In the genomic region with DNA sequence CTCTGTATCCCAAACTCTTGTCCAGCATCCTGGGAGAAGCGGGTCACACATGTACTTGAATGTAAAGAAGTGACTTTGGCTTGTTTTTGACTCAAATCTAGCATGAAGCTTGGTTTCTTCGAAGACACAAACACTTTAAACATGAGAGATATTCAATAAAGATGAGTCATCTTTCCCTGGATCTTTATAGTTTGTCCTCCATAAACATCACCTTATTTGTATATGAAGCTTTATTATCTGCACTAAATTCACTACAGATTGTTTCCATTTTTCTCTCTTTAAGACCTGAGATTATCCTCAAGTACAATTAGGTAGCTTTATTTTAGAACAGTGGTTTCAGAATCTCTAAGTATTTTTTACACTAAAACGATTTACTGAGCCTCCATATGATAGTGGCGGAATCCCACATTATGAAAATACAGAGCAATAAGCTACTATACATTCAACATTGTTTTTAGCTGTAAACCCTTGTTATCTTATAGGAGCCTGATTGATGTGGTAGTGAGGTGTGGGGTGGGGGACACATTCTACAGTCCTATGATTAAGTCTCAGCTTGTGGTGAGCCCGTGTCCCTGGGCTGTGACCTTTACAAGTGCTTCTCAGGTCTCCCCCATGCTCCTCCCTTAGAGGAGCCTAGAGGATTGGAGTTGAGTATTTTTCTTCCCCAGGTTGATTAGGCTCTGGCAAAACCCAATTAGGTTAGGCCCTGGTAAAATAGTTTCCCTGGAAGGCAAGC, we compare ENCODE assay signal across 28 cellular contexts.
DNase-seq lines count a peak whose midpoint lies in the region; ATAC-seq and TF ChIP-seq lines count a peak whose summit lies in the region.
"Had no signal": no experiment of that assay in that cellular context is flagged by ENCODE, and none has a peak within 500 bp of the region (broad histone marks: within the 10 kb centered on the region; RNA-seq: fewer than 3 reads in every experiment).

No MANE protein-coding gene starts in this region.

- peak overlapping the region; percentile 30 for H3K27ac ChIP-seq in brain microvascular endothelial cell
- H3K27ac ChIP-seq: adrenal gland, BLaER1, PC-9, stomach, thyroid gland, WERI-Rb-1 had no signal

- peak; percentile 79 for ATAC-seq in activated CD8-positive, alpha-beta T cell treated with anti-CD3 and anti-CD28 coated beads for 36 hours
- ATAC-seq in activated CD8-positive, alpha-beta T cell treated with anti-CD3 and anti-CD28 coated beads, Interleukin-2, amount 10 ng/mL, durations not matched to agents 7 days and 5 days = no peak
- ATAC-seq in GM18868 (IDR thresholded peaks at IDR 0.05; ENCODE audit: unreplicated experiment) = no peak
- ATAC-seq: naive thymus-derived CD8-positive, alpha-beta T cell; Right ventricle myocardium inferior had no signal

- H3K27ac Mint-ChIP-seq in activated CD8-positive, alpha-beta T cell treated with anti-CD3 and anti-CD28 coated beads for 36 hours = no peak overlapping the region
- no peak overlapping the region for H3K27ac Mint-ChIP-seq in activated CD8-positive, alpha-beta T cell treated with anti-CD3 and anti-CD28 coated beads, Interleukin-2, amount 10 ng/mL, durations not matched to agents 7 days and 5 days
- H3K27ac Mint-ChIP-seq in HFFc6 = peak overlapping the region; percentile 95

- peak overlapping the region; percentile 34 for H3K9ac ChIP-seq in skeletal muscle satellite cell (ENCODE audit: low read depth, low read length)
- H3K9ac ChIP-seq: BLaER1 had no signal

- TF ChIP-seq CTCF in activated CD8-positive, alpha-beta T cell treated with anti-CD3 and anti-CD28 coated beads for 36 hours (IDR thresholded peaks at IDR 0.05) = no peak
- TF ChIP-seq CTCF in HFFc6 (IDR thresholded peaks at IDR 0.05) = no peak
- TF ChIP-seq CTCF in brain microvascular endothelial cell (IDR thresholded peaks at IDR 0.05; ENCODE audit: low read depth, low read length, missing control alignments) = no peak

- intact Hi-C loops in activated CD8-positive, alpha-beta T cell treated with anti-CD3 and anti-CD28 coated beads for 36 hours (cut with micrococcal nuclease) = no loop called here

- H3K36me3 Mint-ChIP-seq in activated CD8-positive, alpha-beta T cell treated with anti-CD3 and anti-CD28 coated beads for 36 hours (ENCODE audit: low read depth) = peaks cover 5% of the 10 kb centered on the region
- peaks cover 2% of the 10 kb centered on the region for H3K36me3 Mint-ChIP-seq in activated CD8-positive, alpha-beta T cell treated with anti-CD3 and anti-CD28 coated beads, Interleukin-2, amount 10 ng/mL, durations not matched to agents 7 days and 5 days (ENCODE audit: low read depth)
- H3K36me3 Mint-ChIP-seq in HFFc6 (ENCODE audit: low read depth) = peaks cover 41% of the 10 kb centered on the region

- CTCF ChIA-PET in activated CD8-positive, alpha-beta T cell treated with anti-CD3 and anti-CD28 coated beads for 36 hours (lab: Charles Lee) = interaction anchor here (1.5 kb wide), 1 partner anchor 19 kb away, joined by 5 read pairs; no protein-coding TSS in a partner anchor
- CTCF ChIA-PET in activated CD8-positive, alpha-beta T cell treated with anti-CD3 and anti-CD28 coated beads, Interleukin-2, amount 10 ng/mL, durations not matched to agents 7 days and 5 days (lab: Charles Lee) = interaction anchor here (0.6 to 1.6 kb wide), 3 partner anchors 19 to 242 kb away, joined by 3 to 9 read pairs (median 3); no protein-coding TSS in a partner anchor

- H3K4me3 ChIP-seq in brain microvascular endothelial cell (ENCODE audit: low read depth, low read length) (no peak overlapping the region), skeletal muscle satellite cell (ENCODE audit: low read length) (peak overlapping the region; percentile 22)
- H3K4me3 ChIP-seq: adrenal gland, BLaER1, PC-9, stomach, thyroid gland had no signal

- in situ Hi-C loops in brain microvascular endothelial cell (cut with HindIII; ENCODE audit: low pct_ligation_motif_present, low sequenced_read_pairs) = no loop called here

- no peaks in the 10 kb centered on the region for H3K27me3 ChIP-seq in brain microvascular endothelial cell (replicated peaks)
- no peaks in the 10 kb centered on the region for H3K27me3 ChIP-seq in skeletal muscle satellite cell (ENCODE audit: control insufficient read depth, insufficient read depth, low read length)
- H3K27me3 ChIP-seq: adrenal gland, BLaER1, stomach, thyroid gland had no signal

- peak overlapping the region; percentile 61 for H3K4me2 ChIP-seq in skeletal muscle satellite cell (ENCODE audit: low read length)
- H3K4me2 ChIP-seq: BLaER1, PC-9 had no signal

- DNase-seq in activated CD8-positive, alpha-beta T cell treated with anti-CD3 and anti-CD28 coated beads for 36 hours = peak; percentile 64
- no peak for DNase-seq in activated CD8-positive, alpha-beta T cell treated with anti-CD3 and anti-CD28 coated beads, Interleukin-2, amount 10 ng/mL, durations not matched to agents 7 days and 5 days
- DNase-seq in HFFc6 = peak; percentile 33
- DNase-seq in brain microvascular endothelial cell = no peak
- DNase-seq in NCI-H2081 (lab: John Stamatoyannopoulos, UW) = no peak
- DNase-seq in activated CD8-positive, alpha-beta memory T cell treated with anti-CD3 and anti-CD28 coated beads, Interleukin-2, amount 50 U/mL, for 4 hours = no peak
- DNase-seq: activated effector memory CD4-positive, alpha-beta T cell treated with anti-CD3 and anti-CD28 coated beads, Interleukin-2, amount 50 U/mL, for 16 hours; adrenal gland; DMS53; GDM1; glutamatergic neuron; kidney; naive thymus-derived CD8-positive, alpha-beta T cell; NCI-H1048; NCI-H187; NCI-H2171 treated with DMSO at 0.1 percent for 48 hours; NCI-H524 treated with DMSO at 0.1 percent for 48 hours; NK-92 treated with Interleukin-12 subunit alpha and Interleukin-12 subunit beta, amount 100 ng/mL, for 24 hours; occipital lobe; PC-9; stomach; T1000; thyroid gland; WERI-Rb-1 had no signal

- H3K4me1 ChIP-seq in skeletal muscle satellite cell (ENCODE audit: control insufficient read depth, insufficient read depth, low read length) = peaks cover 17% of the 10 kb centered on the region
- H3K4me1 ChIP-seq: adrenal gland, BLaER1, stomach, thyroid gland had no signal

- no peak overlapping the region for H3K4me3 Mint-ChIP-seq in activated CD8-positive, alpha-beta T cell treated with anti-CD3 and anti-CD28 coated beads for 36 hours
- no peak overlapping the region for H3K4me3 Mint-ChIP-seq in activated CD8-positive, alpha-beta T cell treated with anti-CD3 and anti-CD28 coated beads, Interleukin-2, amount 10 ng/mL, durations not matched to agents 7 days and 5 days
- peak overlapping the region; percentile 82 for H3K4me3 Mint-ChIP-seq in HFFc6
- H3K4me3 Mint-ChIP-seq: naive thymus-derived CD8-positive, alpha-beta T cell had no signal

- no peaks in the 10 kb centered on the region for H3K27me3 Mint-ChIP-seq in activated CD8-positive, alpha-beta T cell treated with anti-CD3 and anti-CD28 coated beads for 36 hours
- no peaks in the 10 kb centered on the region for H3K27me3 Mint-ChIP-seq in activated CD8-positive, alpha-beta T cell treated with anti-CD3 and anti-CD28 coated beads, Interleukin-2, amount 10 ng/mL, durations not matched to agents 7 days and 5 days (ENCODE audit: low read depth)
- no peaks in the 10 kb centered on the region; the same call in 1 of the 2 replicates for H3K27me3 Mint-ChIP-seq in HFFc6 (ENCODE audit: insufficient read depth)

- no peaks in the 10 kb centered on the region for H3K36me3 ChIP-seq in brain microvascular endothelial cell (replicated peaks)
- no peaks in the 10 kb centered on the region for H3K36me3 ChIP-seq in skeletal muscle satellite cell (ENCODE audit: insufficient read depth, low read length)
- H3K36me3 ChIP-seq: adrenal gland, BLaER1, stomach, thyroid gland, WERI-Rb-1 had no signal

- no peaks in the 10 kb centered on the region for H3K9me3 ChIP-seq in skeletal muscle satellite cell (replicated peaks; ENCODE audit: low read length)
- H3K9me3 ChIP-seq: adrenal gland, thyroid gland had no signal

- H3K4me1 Mint-ChIP-seq in activated CD8-positive, alpha-beta T cell treated with anti-CD3 and anti-CD28 coated beads for 36 hours (ENCODE audit: low read depth) = peaks cover 9% of the 10 kb centered on the region
- no peaks in the 10 kb centered on the region for H3K4me1 Mint-ChIP-seq in activated CD8-positive, alpha-beta T cell treated with anti-CD3 and anti-CD28 coated beads, Interleukin-2, amount 10 ng/mL, durations not matched to agents 7 days and 5 days (ENCODE audit: low read depth)
- peaks cover 21% of the 10 kb centered on the region for H3K4me1 Mint-ChIP-seq in HFFc6 (ENCODE audit: low read depth)

- H3K9me3 Mint-ChIP-seq in activated CD8-positive, alpha-beta T cell treated with anti-CD3 and anti-CD28 coated beads for 36 hours = peaks cover 21% of the 10 kb centered on the region
- H3K9me3 Mint-ChIP-seq in activated CD8-positive, alpha-beta T cell treated with anti-CD3 and anti-CD28 coated beads, Interleukin-2, amount 10 ng/mL, durations not matched to agents 7 days and 5 days (ENCODE audit: insufficient read depth) = peaks cover 11% of the 10 kb centered on the region
- H3K9me3 Mint-ChIP-seq in HFFc6 = peaks cover 44% of the 10 kb centered on the region

- POLR2A ChIA-PET in activated CD8-positive, alpha-beta T cell treated with anti-CD3 and anti-CD28 coated beads for 36 hours (lab: Charles Lee) = interaction anchor here (1.4 kb wide), 1 partner anchor 99 kb away, joined by 3 read pairs; a partner anchor contains a TSS
- POLR2A ChIA-PET in activated CD8-positive, alpha-beta T cell treated with anti-CD3 and anti-CD28 coated beads, Interleukin-2, amount 10 ng/mL, durations not matched to agents 7 days and 5 days (lab: Charles Lee) = interaction anchor here (0.6 kb wide), 1 partner anchor 24 kb away, joined by 3 read pairs; no protein-coding TSS in a partner anchor

Comparison
In these comparisons a context has a peak if more than half of its experiments do, and no peak if none do; other contexts are left out.
1. DNase-seq: peak in activated CD8-positive, alpha-beta T cell treated with anti-CD3 and anti-CD28 coated beads for 36 hours (single experiment) and HFFc6 (single experiment); none in activated CD8-positive, alpha-beta T cell treated with anti-CD3 and anti-CD28 coated beads, Interleukin-2, amount 10 ng/mL, durations not matched to agents 7 days and 5 days (single experiment), brain microvascular endothelial cell (single experiment), NCI-H2081 (0 of 2) and activated CD8-positive, alpha-beta memory T cell treated with anti-CD3 and anti-CD28 coated beads, Interleukin-2, amount 50 U/mL, for 4 hours (single experiment).